15 cellular contexts compared by ENCODE assay signal in genomic region chr12:50574621-50575348, GRCh38.
DNase-seq lines count a peak whose midpoint lies in the region; ATAC-seq and TF ChIP-seq lines count a peak whose summit lies in the region.
"Had no signal": no experiment of that assay in that cellular context is flagged by ENCODE, and none has a peak within 500 bp of the region (broad histone marks: within the 10 kb centered on the region; RNA-seq: fewer than 3 reads in every experiment).

No MANE protein-coding gene starts in this region.

- POLR2A ChIA-PET in naive thymus-derived CD4-positive, alpha-beta T cell (lab: Charles Lee): interaction anchor here (1.0 kb wide), 1 partner anchor 28 kb away, joined by 4 read pairs; no protein-coding TSS in a partner anchor

- no peaks in the 10 kb centered on the region for H3K27me3 Mint-ChIP-seq in naive thymus-derived CD4-positive, alpha-beta T cell
- H3K27me3 Mint-ChIP-seq: CD4-positive, alpha-beta T cell had no signal

- CTCF ChIA-PET in naive thymus-derived CD4-positive, alpha-beta T cell (lab: Charles Lee): interaction anchor here (0.7 to 0.8 kb wide), 2 partner anchors 246 to 291 kb away, joined by 3 to 5 read pairs; no protein-coding TSS in a partner anchor

- no peaks in the 10 kb centered on the region for H3K27me3 ChIP-seq in naive thymus-derived CD4-positive, alpha-beta T cell (ENCODE audit: control insufficient read depth in 2 of 2, insufficient read depth in 2 of 2, low read length in 2 of 2)

- DNase-seq in CD1c-positive myeloid dendritic cell (ENCODE audit: extremely low spot score): peak; percentile 49
- peak; percentile 33 to 59 for DNase-seq in foreskin fibroblast
- DNase-seq in naive thymus-derived CD4-positive, alpha-beta T cell: no peak
- no peak for DNase-seq in lower leg skin (ENCODE audit: low spot score in 2 of 2)
- no peak for DNase-seq in A172 (ENCODE audit: low spot score)
- DNase-seq: activated CD4-positive, CD25-positive, alpha-beta regulatory T cell; CD4-positive, alpha-beta T cell; cortex of kidney; MV-4-11; NCI-H510A; stimulated activated CD4-positive, alpha-beta T cell treated with anti-CD3 and anti-CD28 coated beads, Interleukin-15, amount 100 ng/mL, for 24 hours had no signal

- TF ChIP-seq POLR2A in lower leg skin (IDR thresholded peaks at IDR 0.05): no peak

- peak overlapping the region; percentile 46 for H3K27ac ChIP-seq in angular gyrus (ENCODE audit: low read depth, low read length)
- peak overlapping the region in 15 of 21 experiments; percentile 0 to 75 (median 61) for H3K27ac ChIP-seq in skin epidermis
- no peak overlapping the region for H3K27ac ChIP-seq in naive thymus-derived CD4-positive, alpha-beta T cell (ENCODE audit: low read depth, low read length)

- peaks cover 0 to 12% of the 10 kb centered on the region in 2 donors for H3K4me1 ChIP-seq in naive thymus-derived CD4-positive, alpha-beta T cell (ENCODE audit: control insufficient read depth in 2 of 2, insufficient read depth in 2 of 2, low read length in 2 of 2)

- H3K4me1 Mint-ChIP-seq in naive thymus-derived CD4-positive, alpha-beta T cell: peaks cover 19 to 52% (median 36%) of the 10 kb centered on the region in 7 donors

- H3K27ac Mint-ChIP-seq in naive thymus-derived CD4-positive, alpha-beta T cell: peak overlapping the region in 3 of 9 donors; percentile 12 to 85 (median 34)
- H3K27ac Mint-ChIP-seq: activated T-helper 2 cell treated with anti-CD3 and anti-CD28 coated beads, Interferon-gamma antibody, Interleukin-2, Interleukin-4, amounts not matched to agents 10 μg/mL and 5 μg/mL and 100 μg/mL, durations not matched to agents 14 hours and 24 hours and 36 hours; CD4-positive, alpha-beta T cell had no signal

- no peaks in the 10 kb centered on the region for H3K9me3 Mint-ChIP-seq in naive thymus-derived CD4-positive, alpha-beta T cell
- H3K9me3 Mint-ChIP-seq: activated T-helper 2 cell treated with anti-CD3 and anti-CD28 coated beads, Interferon-gamma antibody, Interleukin-2, Interleukin-4, amounts not matched to agents 10 μg/mL and 5 μg/mL and 100 μg/mL, durations not matched to agents 14 hours and 24 hours and 36 hours; CD4-positive, alpha-beta T cell had no signal

- H3K4me3 Mint-ChIP-seq in naive thymus-derived CD4-positive, alpha-beta T cell: no peak overlapping the region
- H3K4me3 Mint-ChIP-seq: CD4-positive, alpha-beta T cell had no signal

- 20 to 38% methylated on average over 5 of the region's 5 CpGs for WGBS in lower leg skin, 2 donors

- no peaks in the 10 kb centered on the region for H3K36me3 ChIP-seq in naive thymus-derived CD4-positive, alpha-beta T cell (ENCODE audit: control insufficient read depth in 2 of 3, insufficient read depth in 3 of 3, low read length in 3 of 3)

- peaks cover 0 to 4% (median 0%) of the 10 kb centered on the region in 5 donors for H3K36me3 Mint-ChIP-seq in naive thymus-derived CD4-positive, alpha-beta T cell

- no peak for ATAC-seq in naive thymus-derived CD4-positive, alpha-beta T cell
- ATAC-seq in GM19328 (IDR thresholded peaks at IDR 0.05; ENCODE audit: unreplicated experiment): no peak

- intact Hi-C loops in naive thymus-derived CD4-positive, alpha-beta T cell (cut with micrococcal nuclease): loop anchor here in 1 of 2 donors (5.0 kb wide), 1 partner anchor 47 kb away; no protein-coding TSS in a partner anchor
- intact Hi-C loops in lower leg skin (cut with DNase I; ENCODE audit: low total_unique reads): no loop called here

- peak overlapping the region in 1 of 2 donors; percentile 25 for H3K4me3 ChIP-seq in foreskin fibroblast (ENCODE audit: low read depth in 1 of 2, low read length in 2 of 2)
- no peak overlapping the region for H3K4me3 ChIP-seq in skin epidermis
- no peak overlapping the region for H3K4me3 ChIP-seq in naive thymus-derived CD4-positive, alpha-beta T cell (ENCODE audit: low read length)
- H3K4me3 ChIP-seq in lower leg skin (ENCODE audit: low read depth, poor library complexity, severe bottlenecking): no peak overlapping the region

- H3K9me3 ChIP-seq in naive thymus-derived CD4-positive, alpha-beta T cell (ENCODE audit: control insufficient read depth in 2 of 3, low read length in 3 of 3): no peaks in the 10 kb centered on the region

- no peak for TF ChIP-seq CTCF in foreskin fibroblast (IDR thresholded peaks at IDR 0.05; ENCODE audit: low read depth, low read length)
- no peak for TF ChIP-seq CTCF in lower leg skin (IDR thresholded peaks at IDR 0.05)

Comparison
In these comparisons a context has a peak if more than half of its experiments do, and no peak if none do; other contexts are left out.
1. DNase-seq: peak in CD1c-positive myeloid dendritic cell (single experiment) and foreskin fibroblast (2 of 2); none in naive thymus-derived CD4-positive, alpha-beta T cell (0 of 9), lower leg skin (0 of 2) and A172 (single experiment).